Comparison of ENCODE assay signal across 1 cellular context in genomic region chr1:183148599-183148998, GRCh38.
TF ChIP-seq lines count a peak whose summit lies in the region.

No MANE protein-coding gene starts in this region.

TF ChIP-seq in SK-N-SH treated with all-trans-retinoic acid at 6 μM for 48 hours, 23 proteins besides CTCF, POLR2A, EP300 and RAD21 (continued from another document):
- TF ChIP-seq TSHZ2 (CRISPR knock-in tag; IDR thresholded peaks at IDR 0.05) (no peak), ZFP3 (CRISPR knock-in tag; IDR thresholded peaks at IDR 0.05) (no peak), CSRNP3 (CRISPR knock-in tag; IDR thresholded peaks at IDR 0.05) (no peak), POU6F1 (CRISPR knock-in tag; IDR thresholded peaks at IDR 0.05; ENCODE audit: borderline replicate concordance, low read depth) (no peak), ZFP30 (CRISPR knock-in tag; IDR thresholded peaks at IDR 0.05) (no peak), PATZ1 (CRISPR knock-in tag; IDR thresholded peaks at IDR 0.05; ENCODE audit: borderline replicate concordance) (no peak), ZNF70 (CRISPR knock-in tag; IDR thresholded peaks at IDR 0.05) (no peak), RARB (CRISPR knock-in tag; IDR thresholded peaks at IDR 0.05) (no peak)
